Comparison of ENCODE assay signal across 8 cellular contexts in genomic region chr17:6853764-6854442, GRCh38. TPM values are rescaled to one million over a fixed set of nuclear protein-coding genes. Genes with fewer than 3 reads are reported as not detected.
DNase-seq lines count a peak whose midpoint lies in the region; ATAC-seq and TF ChIP-seq lines count a peak whose summit lies in the region.

No MANE protein-coding gene starts in this region.

- no peaks in the 10 kb centered on the region for H3K36me3 Mint-ChIP-seq in immature natural killer cell

- H3K36me3 ChIP-seq in suprapubic skin: no peaks in the 10 kb centered on the region

- peak overlapping the region in 4 of 6 donors; percentile 63 to 79 (median 68) for H3K27ac Mint-ChIP-seq in immature natural killer cell

- H3K4me3 ChIP-seq in suprapubic skin: peak overlapping the region; percentile 26

- no peak for TF ChIP-seq POLR2A in suprapubic skin (IDR thresholded peaks at IDR 0.05)

- H3K4me1 ChIP-seq in suprapubic skin: no peaks in the 10 kb centered on the region

- no peak for ATAC-seq in HG03039 (IDR thresholded peaks at IDR 0.05; ENCODE audit: unreplicated experiment)
- ATAC-seq in HG02588 (IDR thresholded peaks at IDR 0.05; ENCODE audit: unreplicated experiment): no peak

- H3K27ac ChIP-seq in suprapubic skin: peak overlapping the region; percentile 45

- H3K9me3 ChIP-seq in suprapubic skin: no peaks in the 10 kb centered on the region

- DNase-seq in activated effector memory CD4-positive, alpha-beta T cell treated with anti-CD3 and anti-CD28 coated beads, Interleukin-2, amount 50 U/mL, for 16 hours: peak; percentile 68
- DNase-seq in activated effector memory CD4-positive, alpha-beta T cell treated with Interleukin-2 at 50 U/mL for 16 hours: no peak
- peak; percentile 19 for DNase-seq in activated T-cell treated with anti-CD3 and anti-CD28 coated beads for 4 hours
- DNase-seq in immature natural killer cell: no peak
- no peak for DNase-seq in suprapubic skin (ENCODE audit: low spot score in 2 of 2)
- DNase-seq in activated gamma-delta T cell (lab: John Stamatoyannopoulos, UW): no peak

- TF ChIP-seq CTCF in suprapubic skin (IDR thresholded peaks at IDR 0.05): peak in 1 of 2 donors; percentile 7

- WGBS in suprapubic skin: 18% methylated on average over 17 of the region's 19 CpGs

- H3K9me3 Mint-ChIP-seq in immature natural killer cell: no peaks in the 10 kb centered on the region

- TF ChIP-seq EP300 in suprapubic skin (IDR thresholded peaks at IDR 0.05): no peak

- peaks cover 6 to 13% of the 10 kb centered on the region in 2 donors for H3K4me1 Mint-ChIP-seq in immature natural killer cell

- peak overlapping the region; percentile 39 to 74 (median 72) for H3K4me3 Mint-ChIP-seq in immature natural killer cell

- H3K27me3 Mint-ChIP-seq in immature natural killer cell (ENCODE audit: low read depth in 3 of 3): peaks cover 0 to 7% (median 1%) of the 10 kb centered on the region in 3 donors

- H3K27me3 ChIP-seq in suprapubic skin: peaks cover 13% of the 10 kb centered on the region

RNA-seq across cellular contexts. Expression of gene TEKT1, which starts 22.4 kb away (rescaled TPM):
- not detected for polyA plus RNA-seq in immature natural killer cell
- not detected for total RNA-seq in suprapubic skin

Comparison
In these comparisons a context has a peak if more than half of its experiments do, and no peak if none do; other contexts are left out.
1. DNase-seq: peak in activated effector memory CD4-positive, alpha-beta T cell treated with anti-CD3 and anti-CD28 coated beads, Interleukin-2, amount 50 U/mL, for 16 hours (single experiment) and activated T-cell treated with anti-CD3 and anti-CD28 coated beads for 4 hours (single experiment); none in activated effector memory CD4-positive, alpha-beta T cell treated with Interleukin-2 at 50 U/mL for 16 hours (single experiment), immature natural killer cell (0 of 3), suprapubic skin (0 of 2) and activated gamma-delta T cell (single experiment).